ENCODE assay signal across 1 cellular context in genomic region chr12:49698619-49699545, GRCh38.
A peak's percentile ranks its signal among the peaks of the same experiment; 100 is the strongest.
TF ChIP-seq lines count a peak whose summit lies in the region.

No MANE protein-coding gene starts in this region.

TF ChIP-seq in IMR-90, 13 proteins besides CTCF, POLR2A, EP300 and RAD21:
- TF ChIP-seq CHD1 (IDR thresholded peaks at IDR 0.05; ENCODE audit: low read depth, low read length) (no peak), FOS (IDR thresholded peaks at IDR 0.05; ENCODE audit: low read depth, low read length) (0 out of 2 replicates have a peak, but pooled peaks have one; percentile 50), MXI1 (IDR thresholded peaks at IDR 0.05; ENCODE audit: borderline replicate concordance, low read depth, low read length) (0 out of 2 replicates have a peak, but pooled peaks have one; percentile 17), CEBPB (IDR thresholded peaks at IDR 0.05; ENCODE audit: low read depth, low read length) (peak; percentile 34; the same call in 1 of the 2 replicates)
